ENCODE assay signal across 31 cellular contexts in the genomic region with DNA sequence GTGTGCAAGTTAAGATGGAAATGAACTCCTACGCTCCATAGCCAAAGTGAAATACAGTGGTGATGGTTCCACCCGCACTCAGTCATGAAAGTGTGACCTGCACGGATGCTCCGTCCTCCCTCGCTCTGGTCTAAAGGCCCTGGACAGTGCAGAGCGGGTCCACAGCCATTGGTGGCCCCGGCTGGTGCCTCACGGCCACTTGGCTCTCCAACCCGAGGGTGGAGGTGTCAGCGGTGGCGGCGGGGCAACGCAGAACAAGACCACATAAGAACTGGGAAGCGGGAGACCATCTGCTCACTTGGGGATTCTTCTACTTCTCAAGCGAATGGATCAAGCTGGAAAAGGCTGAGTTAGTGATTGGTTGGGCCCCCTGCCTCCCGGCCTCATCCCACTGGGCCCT.
"Had no signal": no experiment of that assay in that cellular context is flagged by ENCODE, and none has a peak within 500 bp of the region (broad histone marks: within the 10 kb centered on the region; RNA-seq: fewer than 3 reads in every experiment).

No MANE protein-coding gene starts in this region.

- H3K27ac ChIP-seq: adrenal gland, ascending aorta, body of pancreas, brain microvascular endothelial cell, breast epithelium, cardiac muscle cell had no signal

- ATAC-seq: activated naive CD8-positive, alpha-beta T cell treated with anti-CD3 and anti-CD28 coated beads, Interleukin-2, amount 50 U/mL, for 24 hours; activated T-cell treated with anti-CD3 and anti-CD28 coated beads, Interleukin-2, amount 50 U/mL, for 4 hours; activated T-cell treated with anti-CD3 and anti-CD28 coated beads, Interleukin-2, amount 50 U/mL, for 72 hours; activated T-helper 17 cell treated with anti-CD3 and anti-CD28 coated beads, Interleukin-2, amount 50 U/mL, for 72 hours; body of pancreas had no signal

- DNase-seq: activated effector memory CD4-positive, alpha-beta T cell treated with anti-CD3 and anti-CD28 coated beads, Interleukin-2, amount 50 U/mL, for 16 hours; activated effector memory CD4-positive, alpha-beta T cell treated with Interleukin-2 at 50 U/mL for 16 hours; activated gamma-delta T cell; activated gamma-delta T cell treated with Interleukin-2 at 50 U/mL for 16 hours; activated naive CD4-positive, alpha-beta T cell; activated naive CD4-positive, alpha-beta T cell treated with anti-CD3 and anti-CD28 coated beads for 36 hours; activated naive CD4-positive, alpha-beta T cell treated with anti-CD3 and anti-CD28 coated beads, Interleukin-2, amount 10 ng/mL, durations not matched to agents 7 days and 5 days; activated naive CD4-positive, alpha-beta T cell treated with anti-CD3 and anti-CD28 coated beads, Interleukin-2, amount 50 U/mL, for 16 hours; activated naive CD4-positive, alpha-beta T cell treated with Interleukin-2 at 50 U/mL for 16 hours; activated naive CD8-positive, alpha-beta T cell treated with anti-CD3 and anti-CD28 coated beads for 36 hours; activated naive CD8-positive, alpha-beta T cell treated with anti-CD3 and anti-CD28 coated beads, Interleukin-2, amount 10 ng/mL, durations not matched to agents 7 days and 5 days; activated naive CD8-positive, alpha-beta T cell treated with anti-CD3 and anti-CD28 coated beads, Interleukin-2, amount 50 U/mL, for 24 hours; activated T-cell treated with anti-CD3 and anti-CD28 coated beads, Interleukin-2, amount 50 U/mL, for 1 hour; activated T-cell treated with anti-CD3 and anti-CD28 coated beads, Interleukin-2, amount 50 U/mL, for 24 hours; activated T-cell treated with anti-CD3 and anti-CD28 coated beads, Interleukin-2, amount 50 U/mL, for 4 hours; activated T-cell treated with anti-CD3 and anti-CD28 coated beads, Interleukin-2, amount 50 U/mL, for 48 hours; activated T-cell treated with anti-CD3 and anti-CD28 coated beads, Interleukin-2, amount 50 U/mL, for 72 hours; adrenal gland; amniotic stem cell; amygdala; anterior cingulate cortex; aorta; body of pancreas; brain microvascular endothelial cell; caudate nucleus; central memory CD4-positive, alpha-beta T cell; cerebellar nuclear complex had no signal

- H3K9me3 ChIP-seq: adrenal gland, ascending aorta, body of pancreas, breast epithelium had no signal

- H3K4me3 ChIP-seq: adrenal gland, ascending aorta, body of pancreas, breast epithelium, cardiac muscle cell had no signal

- H3K27me3 ChIP-seq: adrenal gland, ascending aorta, body of pancreas, brain microvascular endothelial cell, breast epithelium, cardiac muscle cell had no signal

- H3K4me1 ChIP-seq: adrenal gland, ascending aorta, body of pancreas, breast epithelium had no signal

- H3K36me3 ChIP-seq: brain microvascular endothelial cell, breast epithelium, cardiac muscle cell had no signal
